Comparison of ENCODE assay signal across 22 cellular contexts in genomic region chr6:152209211-152209610, GRCh38.
"Had no signal": no experiment of that assay in that cellular context is flagged by ENCODE, and none has a peak within 500 bp of the region (broad histone marks: within the 10 kb centered on the region; RNA-seq: fewer than 3 reads in every experiment).

No MANE protein-coding gene starts in this region.

- DNase-seq: IMR-90, Karpas-422, KG1, MM.1S, NCI-H1092 treated with DMSO at 0.1 percent for 48 hours, NCI-H1436, NCI-H187, NCI-H2029, NCI-H2081 treated with DMSO at 0.1 percent for 48 hours, NCI-H2171, NCI-H226, NCI-H446, NCI-H510A, NCI-H524 treated with DMSO at 0.1 percent for 48 hours, NCI-H69, NCI-H774, Right ventricle myocardium superior, SIG-M5 had no signal

- H3K27me3 ChIP-seq: SJSA1 had no signal

- H3K4me3 ChIP-seq: SJSA1, SK-N-MC had no signal

- H3K27ac ChIP-seq: SJSA1, SK-N-MC had no signal

- ATAC-seq: HepG2, Panc1 had no signal

- FAIRE-seq: HepG2 had no signal

- H3K4me1 ChIP-seq: SJSA1 had no signal
